12 cellular contexts compared by ENCODE assay signal in genomic region chr17:40351185-40352043, GRCh38. TPM values are rescaled to one million over a fixed set of nuclear protein-coding genes. Genes with fewer than 3 reads are reported as not detected.
DNase-seq lines count a peak whose midpoint lies in the region; FAIRE-seq and TF ChIP-seq lines count a peak whose summit lies in the region.
"Had no signal": no experiment of that assay in that cellular context is flagged by ENCODE, and none has a peak within 500 bp of the region (broad histone marks: within the 10 kb centered on the region; RNA-seq: fewer than 3 reads in every experiment).

No MANE protein-coding gene starts in this region.

- H2BK12ac ChIP-seq in H1 (ENCODE audit: low read depth, low read length) (0 out of 2 replicates have a peak overlapping the region, but pooled peaks have one; percentile 27), trophoblast cell (ENCODE audit: low read length) (no peak overlapping the region)

- H4K5ac ChIP-seq in H1 (ENCODE audit: insufficient read length, low read depth, low read length), result no peak overlapping the region

- H3K36me3 ChIP-seq in H1 (ENCODE audit: control insufficient read depth in 2 of 4, insufficient read depth in 4 of 4, low read length in 3 of 4) (no peaks in the 10 kb centered on the region; a peak in 1 of 8 replicates), trophoblast cell (ENCODE audit: control insufficient read depth in 1 of 2, insufficient read depth in 2 of 2, low read length in 2 of 2) (peaks cover 54 to 57% of the 10 kb centered on the region in 2 experiments)

- H3K18ac ChIP-seq in H1 (ENCODE audit: extremely low read depth, low read length), result no peak overlapping the region
- peak overlapping the region; percentile 16 for H3K18ac ChIP-seq in trophoblast cell (ENCODE audit: low read length)

- H3K79me2 ChIP-seq in H1 (ENCODE audit: control insufficient read depth in 1 of 2, insufficient read depth in 2 of 2, low read length in 2 of 2) (no peaks in the 10 kb centered on the region; a peak in 1 of 4 replicates), trophoblast cell (ENCODE audit: control insufficient read depth, insufficient read depth, low read length, poor library complexity) (no peaks in the 10 kb centered on the region)

- no peak overlapping the region for H2BK15ac ChIP-seq in H1 (ENCODE audit: low read length)

- H2BK5ac ChIP-seq in H1 (ENCODE audit: low read depth, low read length) (no peak overlapping the region), trophoblast cell (ENCODE audit: low read depth, low read length, poor library complexity) (no peak overlapping the region)

- FAIRE-seq in H1 (lab: Jason Lieb, UNC), result no peak
- no peak for FAIRE-seq in D721Med (lab: Jason Lieb, UNC)

- TF ChIP-seq EP300 in H1 (IDR thresholded peaks at IDR 0.05; ENCODE audit: borderline replicate concordance in 1 of 2, low read depth in 2 of 2, low read length in 2 of 2), result no peak

- H3K56ac ChIP-seq in H1 (replicated peaks; ENCODE audit: insufficient read length, low read depth, low read length), result no peak overlapping the region

- peaks cover 23 to 41% of the 10 kb centered on the region in 2 experiments for H4K20me1 ChIP-seq in H1 (replicated peaks in 1 of 2; ENCODE audit: control insufficient read depth in 1 of 2, insufficient read depth in 2 of 2, low read length in 2 of 2)

- no peak overlapping the region for H3K27ac ChIP-seq in H1 (ENCODE audit: low read depth, low read length)
- H3K27ac ChIP-seq in trophoblast cell (ENCODE audit: low read depth, low read length), result no peak overlapping the region
- H3K27ac ChIP-seq: thoracic aorta had no signal

- H3K4me3 ChIP-seq in H1 (ENCODE audit: extremely low read depth in 1 of 4, insufficient read depth in 2 of 4, low read depth in 3 of 4, low read length in 4 of 4), result no peak overlapping the region
- no peak overlapping the region for H3K4me3 ChIP-seq in trophoblast cell (ENCODE audit: low read depth, low read length)
- H3K4me3 ChIP-seq: thoracic aorta had no signal

- H3K79me1 ChIP-seq in H1 (ENCODE audit: low read depth, low read length) (peaks cover 5% of the 10 kb centered on the region; the same call in 1 of the 2 replicates), trophoblast cell (ENCODE audit: low read length) (no peaks in the 10 kb centered on the region)

- H3K4ac ChIP-seq in H1 (replicated peaks; ENCODE audit: insufficient read length, low read depth, low read length) (no peak overlapping the region), trophoblast cell (ENCODE audit: low read depth, low read length) (no peak overlapping the region)

- no peak overlapping the region for H2BK20ac ChIP-seq in H1 (ENCODE audit: low read length)

- POLR2A ChIA-PET in H1 (lab: Charles Lee; ENCODE audit: partially characterized antibody), result interaction anchor here (0.7 to 27.8 kb wide), 7 partner anchors 10 to 344 kb away, joined by 3 to 570 read pairs (median 3); partner anchors contain the start of genes CDC6 and RARA

- no peak overlapping the region for H2AK5ac ChIP-seq in H1 (ENCODE audit: low read depth, low read length)
- no peak overlapping the region for H2AK5ac ChIP-seq in trophoblast cell (ENCODE audit: low read length)

- 84% methylated on average over 18 of the region's 31 CpGs; no CpG with 5 or more reads in 1 of the 2 experiments for WGBS in H1 (ENCODE audit: extremely low coverage in 1 of 2, insufficient coverage in 1 of 2, insufficient read length in 1 of 2, insufficient replicate concordance in 2 of 2, low coverage in 1 of 2, low lambda C conversion rate in 2 of 2, missing lambda C conversion rate in 1 of 2), 2 experiments
- WGBS in trophoblast cell (ENCODE audit: extremely low coverage, insufficient coverage, insufficient read length), result no CpG with 5 or more reads among the region's 31 CpGs

- no peak overlapping the region for H3K23ac ChIP-seq in H1 (ENCODE audit: insufficient read length)
- no peak overlapping the region for H3K23ac ChIP-seq in trophoblast cell (ENCODE audit: low read length)

- H4K12ac ChIP-seq in trophoblast cell (ENCODE audit: low read depth, low read length), result no peak overlapping the region

- H3K9me3 ChIP-seq in H1 (ENCODE audit: insufficient read depth in 2 of 2, low read depth in 1 of 2, low read length in 1 of 2), result no peaks in the 10 kb centered on the region
- no peaks in the 10 kb centered on the region for H3K9me3 ChIP-seq in trophoblast cell (ENCODE audit: insufficient read depth, low read depth, low read length)
- H3K9me3 ChIP-seq: thoracic aorta had no signal

- in situ Hi-C loops in ACHN (cut with HindIII; ENCODE audit: low pct_ligation_motif_present, low pct_unique_long_range_greater_than_20kb, low sequenced_read_pairs), result no loop called here
- in situ Hi-C loops in G401 (cut with HindIII; ENCODE audit: low sequenced_read_pairs), result no loop called here

- TF ChIP-seq POLR2A in H1 (IDR thresholded peaks at IDR 0.05; ENCODE audit: control extremely low read depth in 1 of 2, low read depth in 2 of 2, low read length in 2 of 2), result no peak

- TF ChIP-seq RAD21 in H1 (IDR thresholded peaks at IDR 0.05 in 1 of 2, conservative IDR thresholded peaks at IDR 0.05 in 1 of 2; ENCODE audit: low read depth in 2 of 2, low read length in 2 of 2), result no peak

- H3K27me3 ChIP-seq in H1 (replicated peaks in 1 of 4; ENCODE audit: control insufficient read depth in 3 of 4, extremely low read depth in 1 of 4, insufficient read depth in 3 of 4, low read length in 3 of 4) (peaks cover 2 to 35% (median 28%) of the 10 kb centered on the region in 4 experiments), trophoblast cell (ENCODE audit: insufficient read depth, low read length) (no peaks in the 10 kb centered on the region)

- H3K23me2 ChIP-seq in H1 (ENCODE audit: low read depth, low read length), result peaks cover 4% of the 10 kb centered on the region; the same call in 1 of the 2 replicates

- H3K4me1 ChIP-seq in H1 (replicated peaks in 1 of 4; ENCODE audit: control insufficient read depth in 3 of 4, insufficient read depth in 4 of 4, low read length in 3 of 4) (peaks cover 7 to 43% (median 34%) of the 10 kb centered on the region in 4 experiments), trophoblast cell (ENCODE audit: control insufficient read depth in 1 of 2, insufficient read depth in 2 of 2, low read length in 2 of 2) (peaks cover 10 to 22% of the 10 kb centered on the region in 2 experiments)

- H4K8ac ChIP-seq in H1 (ENCODE audit: extremely low read depth, insufficient read depth, low read length), result no peak overlapping the region
- no peak overlapping the region for H4K8ac ChIP-seq in trophoblast cell (ENCODE audit: low read depth, low read length)

- H2AFZ ChIP-seq in H1 (ENCODE audit: low read length) (no peak overlapping the region), trophoblast cell (ENCODE audit: insufficient read depth, low read length, poor library complexity) (no peak overlapping the region)

- TF ChIP-seq CTCF in H1 (IDR thresholded peaks at IDR 0.05; ENCODE audit: control extremely low read depth in 1 of 3, insufficient read depth in 1 of 3, low read depth in 1 of 3, low read length in 3 of 3) (no peak), D721Med (IDR thresholded peaks at IDR 0.05; ENCODE audit: insufficient read depth, missing control alignments) (no peak)

- CTCF ChIA-PET in H1 (lab: Charles Lee; ENCODE audit: partially characterized antibody), result interaction anchor here (0.6 to 30.8 kb wide), 9 partner anchors 7 to 209 kb away, joined by 3 to 1198 read pairs (median 4); partner anchors contain the start of gene RARA

- H2BK120ac ChIP-seq in H1 (replicated peaks; ENCODE audit: low read depth, low read length), result no peak overlapping the region
- no peak overlapping the region for H2BK120ac ChIP-seq in trophoblast cell (ENCODE audit: insufficient read depth, low read length, poor library complexity)

- H3K4me2 ChIP-seq in H1 (ENCODE audit: insufficient read depth in 1 of 2, low read depth in 2 of 2, low read length in 2 of 2), result peak overlapping the region; percentile 18 to 39; a peak in 2 of 4 replicates
- H3K4me2 ChIP-seq in trophoblast cell (ENCODE audit: low read length), result no peak overlapping the region

- H4K91ac ChIP-seq in H1 (replicated peaks; ENCODE audit: insufficient read length, low read length) (no peak overlapping the region), trophoblast cell (ENCODE audit: low read depth, low read length) (no peak overlapping the region)

- no peak overlapping the region for H3K9ac ChIP-seq in H1 (replicated peaks in 1 of 4; ENCODE audit: extremely low read depth in 1 of 4, low read depth in 3 of 4, low read length in 3 of 4)
- no peak overlapping the region for H3K9ac ChIP-seq in trophoblast cell (ENCODE audit: low read length)

- DNase-seq in MV-4-11 (lab: John Stamatoyannopoulos, UW) (peak; percentile 75), NCI-H2227 (lab: John Stamatoyannopoulos, UW; ENCODE audit: unreplicated experiment) (peak; percentile 77), H1 (ENCODE audit: low read depth in 1 of 2, low spot score in 2 of 2) (no peak), trophoblast cell (no peak), ACHN (no peak), D721Med (ENCODE audit: insufficient read length, low spot score) (no peak), G401 (ENCODE audit: low spot score) (no peak), pons (ENCODE audit: low spot score) (no peak)
- DNase-seq: GF-D8; HFFc6; stimulated activated CD4-positive, alpha-beta T cell treated with anti-CD3 and anti-CD28 coated beads, Interleukin-1b, Interleukin-23, amount 100 ng/mL, for 48 hours had no signal

- H3K14ac ChIP-seq in H1 (ENCODE audit: insufficient read length) (no peak overlapping the region), trophoblast cell (ENCODE audit: low read length) (no peak overlapping the region)

RNA-seq across cellular contexts. Expression of gene GJD3, which starts 13.1 kb away (rescaled TPM):
- 1.4 and 1.9 TPM in 2 replicates for total RNA-seq in H1 (2021; fragmentation: NEBNext Ultra II Directional; extraction: Animal tissue kit (Norgen Biotek cat#: 25700))
- polyA plus RNA-seq in H1 (2011; rRNA removed), result 0.53 and 0.58 TPM in 2 replicates
- 0.66 TPM for polyA plus RNA-seq in H1 (2011; cell fraction: cytosol; rRNA removed)
- 0.90 TPM for polyA plus RNA-seq in H1 (2011; cell fraction: nucleus; rRNA removed)
- 0.25 TPM in 1 of 4 replicates, not detected in the others for polyA plus RNA-seq in H1 (2012, experiment 1 of 2)
- not detected for polyA plus RNA-seq in H1 (2012, experiment 2 of 2)
- polyA plus RNA-seq in H1 (2013, experiment 1 of 2), result 0.43 TPM
- polyA plus RNA-seq in H1 (2013, experiment 2 of 2), result 0.29 TPM
- polyA minus RNA-seq in H1 (2011; rRNA and poly(A)+ RNA removed), result not detected in 2 replicates
- polyA minus RNA-seq in H1 (2011; cell fraction: cytosol; rRNA and poly(A)+ RNA removed), result 3.2 TPM
- 1.3 TPM for polyA minus RNA-seq in H1 (2011; cell fraction: nucleus; rRNA and poly(A)+ RNA removed)
- polyA plus RNA-seq in trophoblast cell (2013), result 1.4 and 2.0 TPM in 2 replicates
- not detected in 2 replicates for total RNA-seq in G401 (2014; rRNA removed; shearing (Covaris generic))

RNA-seq across cellular contexts. Expression of gene RARA, which starts 42.4 kb away (rescaled TPM):
- 13.4 and 16.5 TPM in 2 replicates for total RNA-seq in H1 (2021; fragmentation: NEBNext Ultra II Directional; extraction: Animal tissue kit (Norgen Biotek cat#: 25700))
- polyA plus RNA-seq in H1 (2011; rRNA removed), result 4.4 and 7.8 TPM in 2 replicates
- 2.5 TPM for polyA plus RNA-seq in H1 (2011; cell fraction: cytosol; rRNA removed)
- polyA plus RNA-seq in H1 (2011; cell fraction: nucleus; rRNA removed), result 6.9 TPM
- 12.6 to 17.5 TPM (median 16.0 TPM) in 4 replicates for polyA plus RNA-seq in H1 (2012, experiment 1 of 2)
- polyA plus RNA-seq in H1 (2012, experiment 2 of 2), result 13.9 TPM
- polyA plus RNA-seq in H1 (2013, experiment 1 of 2), result 11.2 TPM
- 11.1 TPM for polyA plus RNA-seq in H1 (2013, experiment 2 of 2)
- 2.9 and 6.4 TPM in 2 replicates for polyA minus RNA-seq in H1 (2011; rRNA and poly(A)+ RNA removed)
- 8.4 TPM for polyA minus RNA-seq in H1 (2011; cell fraction: cytosol; rRNA and poly(A)+ RNA removed)
- polyA minus RNA-seq in H1 (2011; cell fraction: nucleus; rRNA and poly(A)+ RNA removed), result 6.2 TPM
- 15.0 and 15.5 TPM in 2 replicates for polyA plus RNA-seq in trophoblast cell (2013)
- total RNA-seq in G401 (2014; rRNA removed; shearing (Covaris generic)), result 9.5 and 11.8 TPM in 2 replicates

Comparison
In these comparisons a context has a peak if more than half of its experiments do, and no peak if none do; other contexts are left out.
1. DNase-seq: peak in MV-4-11 (single experiment) and NCI-H2227 (single experiment); none in H1 (0 of 2), trophoblast cell (0 of 2), ACHN (single experiment), D721Med (single experiment), G401 (single experiment) and pons (single experiment).